ENCODE assay signal across 11 cellular contexts in genomic region chr18:73666772-73667171, GRCh38.
"Had no signal": no experiment of that assay in that cellular context is flagged by ENCODE, and none has a peak within 500 bp of the region (broad histone marks: within the 10 kb centered on the region; RNA-seq: fewer than 3 reads in every experiment).

No MANE protein-coding gene starts in this region.

- H3K4me1 ChIP-seq: HAP-1 had no signal

- FAIRE-seq: H1, H54 had no signal

- H3K4me2 ChIP-seq: GM23338 had no signal

- H3K9me3 ChIP-seq: HAP-1 had no signal

- H3K36me3 ChIP-seq: HAP-1 had no signal

- ATAC-seq: GM23338, HCT116 had no signal

- H3K4me3 ChIP-seq: GM23248, GM23338, HAP-1 had no signal

- DNase-seq: GM23248, GOT3, H7, H9, HCEC 1CT, HFFc6 had no signal

- H3K27ac ChIP-seq: GM23248 had no signal
